In the genomic region with DNA sequence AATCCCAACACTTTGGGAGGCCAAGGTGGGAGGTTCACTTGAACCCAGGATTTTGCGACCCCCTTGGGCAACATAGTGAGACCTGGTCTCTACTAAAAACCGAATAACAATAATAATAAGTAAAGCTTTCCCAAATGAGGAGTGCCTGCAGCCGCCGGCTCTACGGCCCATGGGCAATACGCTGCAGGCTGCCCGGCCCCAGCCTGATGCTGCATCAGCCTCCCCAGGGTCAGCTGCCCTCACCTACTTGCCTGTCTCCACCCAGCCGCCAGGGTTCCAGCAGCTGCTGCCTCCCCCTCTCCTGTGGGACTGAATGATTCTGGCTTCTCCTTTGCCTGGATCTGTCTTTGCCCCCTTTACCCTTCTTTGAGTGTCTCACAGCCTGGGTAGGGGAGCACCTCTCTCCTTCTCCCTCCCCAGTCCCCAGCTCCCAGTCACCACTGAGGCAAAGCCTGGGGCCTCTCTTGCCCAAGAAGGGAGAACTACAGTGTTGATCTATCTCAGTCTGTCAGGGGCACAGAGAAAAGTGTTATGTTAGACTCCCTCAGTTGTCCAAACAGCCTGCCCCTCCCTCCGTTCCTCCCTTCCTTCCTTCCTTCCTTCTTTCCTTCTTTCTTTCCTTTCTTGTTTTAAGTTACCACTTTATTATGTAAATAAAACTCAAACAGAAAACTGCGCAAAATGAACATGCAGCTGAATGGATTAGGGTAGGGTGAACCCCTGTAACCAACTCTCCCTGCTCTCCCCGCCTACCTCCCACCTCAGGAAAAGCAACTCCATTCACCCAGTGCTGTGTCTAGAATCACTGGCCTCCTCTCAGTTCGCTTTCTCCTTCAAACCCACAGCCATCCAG, we compare ENCODE assay signal across 1 cellular context.
TF ChIP-seq lines count a peak whose summit lies in the region.

No MANE protein-coding gene starts in this region.

TF ChIP-seq in H1, 55 proteins besides CTCF, POLR2A, EP300 and RAD21:
- TF ChIP-seq TCF12 (IDR thresholded peaks at IDR 0.05; ENCODE audit: low read depth, low read length) = no peak
- no peak for TF ChIP-seq CTBP2 (IDR thresholded peaks at IDR 0.05; ENCODE audit: borderline replicate concordance, insufficient read depth, insufficient read length, low read length)
- no peak for TF ChIP-seq GABPA (IDR thresholded peaks at IDR 0.05; ENCODE audit: borderline replicate concordance, insufficient read depth, low read length)
- TF ChIP-seq JUND (IDR thresholded peaks at IDR 0.05; ENCODE audit: low read length) = no peak
- no peak for TF ChIP-seq HDAC6 (IDR thresholded peaks at IDR 0.05; ENCODE audit: low read depth, low read length)
- no peak for TF ChIP-seq EGR1 (IDR thresholded peaks at IDR 0.05; ENCODE audit: borderline replicate concordance, low read depth, low read length)
- no peak for TF ChIP-seq RBBP5 (IDR thresholded peaks at IDR 0.05; ENCODE audit: borderline replicate concordance, low read depth, low read length)
- TF ChIP-seq PHF8 (conservative IDR thresholded peaks at IDR 0.05; ENCODE audit: low read depth, low read length) = no peak
- TF ChIP-seq ZNF274 (IDR thresholded peaks at IDR 0.05; ENCODE audit: borderline replicate concordance, extremely low read depth, low read length) = no peak
- no peak for TF ChIP-seq TEAD4 (IDR thresholded peaks at IDR 0.05; ENCODE audit: low read depth, low read length)
- TF ChIP-seq RNF2 (IDR thresholded peaks at IDR 0.05; ENCODE audit: borderline replicate concordance, low read depth, low read length, missing control alignments, poor library complexity, severe bottlenecking) = no peak
- no peak for TF ChIP-seq ATF2 (IDR thresholded peaks at IDR 0.05; ENCODE audit: low read length)
- TF ChIP-seq MAFK (IDR thresholded peaks at IDR 0.05; ENCODE audit: low read depth, low read length) = no peak
- no peak for TF ChIP-seq CHD2 (IDR thresholded peaks at IDR 0.05; ENCODE audit: low read length)
- TF ChIP-seq, protein P1, sequence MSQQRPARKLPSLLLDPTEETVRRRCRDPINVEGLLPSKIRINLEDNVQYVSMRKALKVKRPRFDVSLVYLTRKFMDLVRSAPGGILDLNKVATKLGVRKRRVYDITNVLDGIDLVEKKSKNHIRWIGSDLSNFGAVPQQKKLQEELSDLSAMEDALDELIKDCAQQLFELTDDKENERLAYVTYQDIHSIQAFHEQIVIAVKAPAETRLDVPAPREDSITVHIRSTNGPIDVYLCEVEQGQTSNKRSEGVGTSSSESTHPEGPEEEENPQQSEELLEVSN (IDR thresholded peaks at IDR 0.05) = no peak
- TF ChIP-seq BRCA1 (IDR thresholded peaks at IDR 0.05; ENCODE audit: low read depth, low read length) = no peak
- no peak for TF ChIP-seq NANOG (IDR thresholded peaks at IDR 0.05; ENCODE audit: insufficient read depth, low read depth, low read length, poor library complexity, severe bottlenecking)
- TF ChIP-seq EZH2 (IDR thresholded peaks at IDR 0.05; ENCODE audit: low read depth, low read length, severe bottlenecking) = no peak
- no peak for TF ChIP-seq SRF (IDR thresholded peaks at IDR 0.05; ENCODE audit: low read depth, low read length)
- TF ChIP-seq CEBPB (IDR thresholded peaks at IDR 0.05; ENCODE audit: low read depth, low read length) = no peak
